Comparison of ENCODE assay signal across 7 cellular contexts in genomic region chr13:45851171-45851889, GRCh38. TPM values are rescaled to one million over a fixed set of nuclear protein-coding genes. Genes with fewer than 3 reads are reported as not detected.
DNase-seq lines count a peak whose midpoint lies in the region; ATAC-seq and TF ChIP-seq lines count a peak whose summit lies in the region.

TSS of gene SIAH3 (minus strand) at chr13:45851753. CDS start at chr13:45851629, 124 bp downstream.

- no CpG with 5 or more reads among the region's 34 CpGs for WGBS in iPS DF 6.9 (ENCODE audit: insufficient coverage, insufficient read length)
- 15% methylated on average over 33 of the region's 34 CpGs for WGBS in smooth muscle cell (ENCODE audit: low lambda C conversion rate)

- no peak for ATAC-seq in GM18907 (IDR thresholded peaks at IDR 0.05; ENCODE audit: unreplicated experiment)
- no peak for ATAC-seq in GM21515 (IDR thresholded peaks at IDR 0.05; ENCODE audit: unreplicated experiment)

- H4K20me1 ChIP-seq in smooth muscle cell (ENCODE audit: low read depth) = no peaks in the 10 kb centered on the region

- H3K4me1 ChIP-seq in iPS DF 6.9 (ENCODE audit: control insufficient read depth, insufficient read depth, low read length) (peaks cover 7% of the 10 kb centered on the region; the same call in 1 of the 2 replicates), smooth muscle cell (ENCODE audit: low read depth) (peaks cover 6% of the 10 kb centered on the region)

- H3K9me3 ChIP-seq in iPS DF 6.9 (ENCODE audit: control insufficient read depth, insufficient read depth, low read length) = no peaks in the 10 kb centered on the region
- H3K9me3 ChIP-seq in smooth muscle cell (replicated peaks; ENCODE audit: low read depth) = no peaks in the 10 kb centered on the region

- DNase-seq in NCI-H524 (lab: John Stamatoyannopoulos, UW) (peak; percentile 68 to 86), iPS DF 6.9 (ENCODE audit: low read depth, low spot score) (no peak), smooth muscle cell (lab: John Stamatoyannopoulos, UW; ENCODE audit: unreplicated experiment) (no peak)
- DNase-seq in effector CD4-positive, alpha-beta T cell = no peak

- no peak within 1 kb of the TSS for H3K27ac ChIP-seq in iPS DF 6.9 (ENCODE audit: low read length)
- H3K27ac ChIP-seq in smooth muscle cell (ENCODE audit: low read depth) = no peak within 1 kb of the TSS

- peak within 1 kb of the TSS; percentile 22 for H3K27ac Mint-ChIP-seq in activated naive CD8-positive, alpha-beta T cell

- H3K27me3 Mint-ChIP-seq in activated naive CD8-positive, alpha-beta T cell = peaks cover 4% of the 10 kb centered on the region

- H3K27me3 ChIP-seq in iPS DF 6.9 (ENCODE audit: control insufficient read depth, insufficient read depth, low read length) = peaks cover 10% of the 10 kb centered on the region; the same call in 1 of the 2 replicates
- H3K27me3 ChIP-seq in smooth muscle cell (ENCODE audit: low read depth) = peaks cover 71% of the 10 kb centered on the region

- no peak for TF ChIP-seq CTCF in smooth muscle cell (IDR thresholded peaks at IDR 0.05; ENCODE audit: borderline replicate concordance, insufficient read depth, poor library complexity, severe bottlenecking)

- peak within 1 kb of the TSS; percentile 14; the same call in 1 of the 2 replicates for H3K4me3 ChIP-seq in iPS DF 6.9 (ENCODE audit: low read length)
- peak within 1 kb of the TSS; percentile 44 for H3K4me3 ChIP-seq in smooth muscle cell

- no peaks in the 10 kb centered on the region for H3K36me3 ChIP-seq in iPS DF 6.9 (ENCODE audit: control insufficient read depth, insufficient read depth, low read length)
- no peaks in the 10 kb centered on the region for H3K36me3 ChIP-seq in smooth muscle cell (ENCODE audit: low read depth)

- H3K9me3 Mint-ChIP-seq in activated naive CD8-positive, alpha-beta T cell (ENCODE audit: low read depth) = peaks cover 10% of the 10 kb centered on the region

- no peaks in the 10 kb centered on the region for H3K79me2 ChIP-seq in smooth muscle cell (ENCODE audit: low read depth)

- H2AFZ ChIP-seq in smooth muscle cell (ENCODE audit: low read depth) = peak within 1 kb of the TSS; percentile 61

- no peaks in the 10 kb centered on the region for H3F3A ChIP-seq in smooth muscle cell (ENCODE audit: low read depth)

- H3K4me2 ChIP-seq in smooth muscle cell = peak within 1 kb of the TSS; percentile 86

- no peak within 1 kb of the TSS for H3K9ac ChIP-seq in smooth muscle cell (ENCODE audit: low read depth)

- H3K4me3 Mint-ChIP-seq in activated naive CD8-positive, alpha-beta T cell = peak within 1 kb of the TSS; percentile 90

- H3K36me3 Mint-ChIP-seq in activated naive CD8-positive, alpha-beta T cell = peaks cover 7% of the 10 kb centered on the region

- peaks cover 54% of the 10 kb centered on the region for H3K4me1 Mint-ChIP-seq in activated naive CD8-positive, alpha-beta T cell (ENCODE audit: low read depth)

RNA-seq across cellular contexts. Expression of gene SIAH3, which starts in this region (rescaled TPM):
- not detected in 2 replicates for total RNA-seq in smooth muscle cell
- not detected in 2 replicates for polyA plus RNA-seq in smooth muscle cell

Comparison
In these comparisons a context has a peak if more than half of its experiments do, and no peak if none do; other contexts are left out.
1. DNase-seq: peak in NCI-H524 (2 of 2); none in iPS DF 6.9 (single experiment), smooth muscle cell (single experiment) and effector CD4-positive, alpha-beta T cell (single experiment).